1 cellular context compared by ENCODE assay signal in genomic region chr2:177165731-177166711, GRCh38.
TF ChIP-seq lines count a peak whose summit lies in the region.

No MANE protein-coding gene starts in this region.

TF ChIP-seq in IMR-90, 13 proteins besides CTCF, POLR2A, EP300 and RAD21 (continued from another document):
- TF ChIP-seq ELK1 (IDR thresholded peaks at IDR 0.05; ENCODE audit: borderline replicate concordance, low read depth, low read length), result no peak
